Comparison of ENCODE assay signal across 4 cellular contexts in genomic region chr3:183103950-183104349, GRCh38. TPM values are rescaled to one million over a fixed set of nuclear protein-coding genes. Genes with fewer than 3 reads are reported as not detected.
"Had no signal": no experiment of that assay in that cellular context is flagged by ENCODE, and none has a peak within 500 bp of the region (broad histone marks: within the 10 kb centered on the region; RNA-seq: fewer than 3 reads in every experiment).

No MANE protein-coding gene starts in this region.

RNA-seq across cellular contexts. Expression of gene LAMP3, which starts 58.6 kb away (rescaled TPM):
- total RNA-seq: left ventricle myocardium inferior, left ventricle myocardium superior, mesenteric fat pad, myocyte had no signal
